24 cellular contexts compared by ENCODE assay signal in the genomic region with DNA sequence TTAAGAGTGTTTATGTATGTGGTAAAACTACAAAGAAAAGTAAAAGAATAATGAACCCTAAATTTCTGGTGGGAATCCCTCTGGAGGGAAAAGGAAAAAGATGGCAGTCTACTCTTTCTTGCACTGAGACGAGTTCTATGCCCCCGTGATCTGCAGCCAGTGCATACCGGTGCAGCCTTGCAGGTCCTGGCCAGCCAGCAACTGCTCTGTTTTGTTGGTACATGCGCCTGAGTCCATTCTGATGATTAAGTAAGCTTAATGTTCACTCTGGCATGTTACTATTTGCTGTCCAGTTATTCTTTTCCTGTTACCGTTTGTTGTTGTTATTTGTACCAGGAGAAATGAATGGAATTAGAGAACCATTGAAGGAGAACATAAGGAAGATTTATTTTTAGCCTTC.
"Had no signal": no experiment of that assay in that cellular context is flagged by ENCODE, and none has a peak within 500 bp of the region (broad histone marks: within the 10 kb centered on the region; RNA-seq: fewer than 3 reads in every experiment).

No MANE protein-coding gene starts in this region.

- H3K4me1 Mint-ChIP-seq: activated CD4-positive, alpha-beta T cell treated with anti-CD3 and anti-CD28 coated beads, Interleukin-2, amount 10 ng/mL, durations not matched to agents 24 days and 14 days; activated naive CD8-positive, alpha-beta T cell treated with anti-CD3 and anti-CD28 coated beads for 36 hours; activated T-helper 17 cell treated with anti-CD3 and anti-CD28 coated beads, Interleukin-2, amount 50 U/mL, for 72 hours had no signal

- H3K4me3 Mint-ChIP-seq: activated CD4-positive, alpha-beta T cell treated with anti-CD3 and anti-CD28 coated beads, Interleukin-2, amount 10 ng/mL, durations not matched to agents 24 days and 14 days; activated CD8-positive, alpha-beta T cell treated with anti-CD3 and anti-CD28 coated beads for 36 hours; activated naive CD8-positive, alpha-beta T cell treated with anti-CD3 and anti-CD28 coated beads for 36 hours; activated T-cell treated with anti-CD3 and anti-CD28 coated beads, Interleukin-2, amount 50 U/mL, for 72 hours; activated T-helper 17 cell treated with anti-CD3 and anti-CD28 coated beads, Interleukin-2, amount 50 U/mL, for 72 hours had no signal

- H3K4me3 ChIP-seq: K562 had no signal

- ATAC-seq: activated CD8-positive, alpha-beta T cell treated with anti-CD3 and anti-CD28 coated beads for 36 hours; activated T-cell treated with anti-CD3 and anti-CD28 coated beads, Interleukin-2, amount 50 U/mL, for 72 hours; activated T-helper 17 cell treated with anti-CD3 and anti-CD28 coated beads, Interleukin-2, amount 50 U/mL, for 72 hours; K562; Panc1; Right ventricle myocardium inferior had no signal

- FAIRE-seq: K562 had no signal

- H3K27ac ChIP-seq: brain microvascular endothelial cell had no signal

- H3K27ac Mint-ChIP-seq: activated CD4-positive, alpha-beta T cell treated with anti-CD3 and anti-CD28 coated beads, Interleukin-2, amount 10 ng/mL, durations not matched to agents 24 days and 14 days; activated CD8-positive, alpha-beta T cell treated with anti-CD3 and anti-CD28 coated beads for 36 hours; activated naive CD8-positive, alpha-beta T cell treated with anti-CD3 and anti-CD28 coated beads for 36 hours; activated T-cell treated with anti-CD3 and anti-CD28 coated beads, Interleukin-2, amount 50 U/mL, for 72 hours; activated T-helper 17 cell treated with anti-CD3 and anti-CD28 coated beads, Interleukin-2, amount 50 U/mL, for 72 hours had no signal

- H3K36me3 ChIP-seq: brain microvascular endothelial cell had no signal

- H3K27me3 ChIP-seq: brain microvascular endothelial cell had no signal

- DNase-seq: activated CD4-positive, alpha-beta T cell treated with anti-CD3 and anti-CD28 coated beads, Interleukin-2, amount 10 ng/mL, durations not matched to agents 24 days and 14 days; activated CD4-positive, alpha-beta T cell treated with anti-CD3 and anti-CD28 coated beads, Interleukin-2, amount 50 U/mL, for 4 hours; activated CD8-positive, alpha-beta T cell treated with anti-CD3 and anti-CD28 coated beads for 36 hours; activated effector memory CD4-positive, alpha-beta T cell treated with anti-CD3 and anti-CD28 coated beads, Interleukin-2, amount 50 U/mL, for 16 hours; activated naive CD4-positive, alpha-beta T cell; activated naive CD4-positive, alpha-beta T cell treated with anti-CD3 and anti-CD28 coated beads, Interleukin-2, amount 50 U/mL, for 16 hours; activated naive CD8-positive, alpha-beta T cell treated with anti-CD3 and anti-CD28 coated beads for 36 hours; activated T-cell treated with anti-CD3 and anti-CD28 coated beads, Interleukin-2, amount 50 U/mL, for 1 hour; activated T-cell treated with anti-CD3 and anti-CD28 coated beads, Interleukin-2, amount 50 U/mL, for 72 hours; amniotic stem cell; aorta; brain microvascular endothelial cell; NCI-H1105; NCI-H1436; NCI-H1694 treated with DMSO at 0.1 percent for 48 hours; NCI-H2029; NCI-H345; NCI-H524 treated with DMSO at 0.1 percent for 48 hours; SIG-M5; T1000 had no signal
